In genomic region chr14:77761205-77761931, GRCh38 we compare ENCODE assay signal across 8 cellular contexts. TPM values are rescaled to one million over a fixed set of nuclear protein-coding genes. Genes with fewer than 3 reads are reported as not detected.
DNase-seq lines count a peak whose midpoint lies in the region; ATAC-seq and TF ChIP-seq lines count a peak whose summit lies in the region.

No MANE protein-coding gene starts in this region.

- intact Hi-C loops in psoas muscle (cut with DNase I) = loop anchor here (1.0 to 2.0 kb wide), 2 partner anchors 37 to 38 kb away; no protein-coding TSS in a partner anchor

- peak overlapping the region; percentile 54 for H3K4me3 ChIP-seq in hepatocyte
- H3K4me3 ChIP-seq in psoas muscle = peak overlapping the region; percentile 99

- DNase-seq in NOMO-1 (lab: John Stamatoyannopoulos, UW; ENCODE audit: unreplicated experiment in 2 of 2) = peak; percentile 14 to 30
- peak; percentile 47 for DNase-seq in astrocyte of the hippocampus (ENCODE audit: low read depth, low spot score)
- peak; percentile 11 for DNase-seq in hepatocyte (ENCODE audit: low spot score)
- peak; percentile 40 to 64 for DNase-seq in psoas muscle
- DNase-seq in NCI-H2227 treated with DMSO at 0.1 percent for 48 hours (lab: John Stamatoyannopoulos, UW) = no peak

- H3K4me1 ChIP-seq in hepatocyte (ENCODE audit: insufficient read depth) (peaks cover 3% of the 10 kb centered on the region), psoas muscle (peaks cover 25% of the 10 kb centered on the region)

- H3K4me2 ChIP-seq in hepatocyte = peak overlapping the region; percentile 79

- H3K9me3 ChIP-seq in hepatocyte (ENCODE audit: low read depth) (no peaks in the 10 kb centered on the region), psoas muscle (no peaks in the 10 kb centered on the region)

- peaks cover 40% of the 10 kb centered on the region for H3K79me2 ChIP-seq in hepatocyte

- H3K36me3 ChIP-seq in hepatocyte (replicated peaks; ENCODE audit: insufficient read depth, low read depth) (no peaks in the 10 kb centered on the region), psoas muscle (ENCODE audit: insufficient read depth in 1 of 2, low read depth in 1 of 2) (peaks cover 2 to 6% of the 10 kb centered on the region in 2 donors)

- H3K27ac ChIP-seq in C4-2B (peak overlapping the region; percentile 84), hepatocyte (peak overlapping the region; percentile 23), psoas muscle (peak overlapping the region; percentile 96)

- 6% methylated on average over 24 of the region's 24 CpGs for WGBS in hepatocyte (ENCODE audit: low lambda C conversion rate, missing lambda C conversion rate)
- 1 to 2% (median 1%) methylated on average over 24 of the region's 24 CpGs for WGBS in psoas muscle, 3 donors

- peak overlapping the region; percentile 95 for H2AFZ ChIP-seq in hepatocyte

- H3K9me2 ChIP-seq in hepatocyte (replicated peaks; ENCODE audit: insufficient read depth) = no peaks in the 10 kb centered on the region

- TF ChIP-seq CTCF in C4-2B (conservative IDR thresholded peaks at IDR 0.05) (peak; percentile 23), hepatocyte (IDR thresholded peaks at IDR 0.05; ENCODE audit: poor library complexity) (peak; percentile 8), psoas muscle (IDR thresholded peaks at IDR 0.05) (no peak)

- ATAC-seq in GM18867 (IDR thresholded peaks at IDR 0.05; ENCODE audit: unreplicated experiment) = peak; percentile 20
- ATAC-seq in HG03135 (IDR thresholded peaks at IDR 0.05; ENCODE audit: unreplicated experiment) = peak; percentile 22
- ATAC-seq in psoas muscle = peak; percentile 53 to 70 (median 63)

- H3K27me3 ChIP-seq in hepatocyte = no peaks in the 10 kb centered on the region
- H3K27me3 ChIP-seq in psoas muscle (ENCODE audit: insufficient read depth in 3 of 3, low read length in 2 of 3) = no peaks in the 10 kb centered on the region

- H4K20me1 ChIP-seq in hepatocyte (ENCODE audit: insufficient read depth, poor library complexity, severe bottlenecking) = peaks cover 25% of the 10 kb centered on the region

RNA-seq across cellular contexts. Expression of gene SNW1, which starts 0.4 kb away (rescaled TPM):
- total RNA-seq in hepatocyte = 54.0 and 57.0 TPM in 2 replicates
- polyA plus RNA-seq in hepatocyte = 47.7 and 49.2 TPM in 2 replicates
- total RNA-seq in psoas muscle = 10 to 100 TPM; 50.4 to 95.0 (median 66.4) TPM
- polyA plus RNA-seq in psoas muscle = 10 to 100 TPM; 49.2 to 83.7 (median 60.3) TPM

RNA-seq across cellular contexts. Expression of gene ADCK1, which starts 38.5 kb away (rescaled TPM):
- total RNA-seq in hepatocyte (7.3 and 8.2 TPM in 2 replicates), psoas muscle (1 to 10 TPM; 3.8 to 6.6 (median 5.4) TPM)
- polyA plus RNA-seq in hepatocyte (10.1 and 16.4 TPM in 2 replicates), psoas muscle (1 to 10 TPM; 7.2 to 9.1 (median 8.9) TPM)

RNA-seq across cellular contexts. Expression of gene SLIRP, which starts 53.5 kb away (rescaled TPM):
- total RNA-seq in hepatocyte (246 and 281 TPM in 2 replicates), psoas muscle (100 to 1,000 TPM; 129 to 185 (median 143) TPM)
- polyA plus RNA-seq in hepatocyte (411 and 425 TPM in 2 replicates), psoas muscle (100 to 1,000 TPM; 457 to 578 (median 486) TPM)

RNA-seq across cellular contexts. Expression of gene ALKBH1, which starts 53.5 kb away (rescaled TPM):
- total RNA-seq in hepatocyte (9.0 and 11.8 TPM in 2 replicates), psoas muscle (10 to 100 TPM in 2 of 4 donors, 1 to 10 TPM in 2; 7.7 to 14.9 (median 10.4) TPM)
- polyA plus RNA-seq in hepatocyte (10.1 and 13.6 TPM in 2 replicates), psoas muscle (10 to 100 TPM in 1 of 3 donors, 1 to 10 TPM in 2; 8.7 to 17.6 (median 9.8) TPM)

Comparison
In these comparisons a context has a peak if more than half of its experiments do, and no peak if none do; other contexts are left out.
1. H3K27ac ChIP-seq: peak in every context shown above with its lines; median percentile 96 in psoas muscle; 84 in C4-2B; 23 in hepatocyte.